In the genomic region with DNA sequence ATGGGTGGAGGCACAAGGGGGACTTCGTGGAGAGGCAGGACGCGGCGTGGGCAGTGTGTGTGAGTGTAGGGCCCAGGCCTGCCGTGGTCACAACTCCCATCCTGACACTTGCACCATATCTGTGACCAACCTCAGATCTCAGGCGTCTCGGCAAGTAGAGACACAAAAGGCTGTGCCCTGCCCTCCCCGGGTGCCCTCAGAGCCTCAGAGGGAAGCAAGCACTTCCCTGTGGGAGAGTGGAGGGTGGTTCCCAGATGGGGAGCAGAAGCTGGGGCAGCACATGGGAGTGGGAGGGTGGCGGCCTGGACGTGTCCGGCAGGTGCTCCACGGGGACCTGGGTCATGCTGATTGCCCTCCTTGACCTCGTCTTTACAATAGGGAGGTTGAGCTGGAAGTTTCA, we compare ENCODE assay signal across 38 cellular contexts. TPM values are rescaled to one million over a fixed set of nuclear protein-coding genes. Genes with fewer than 3 reads are reported as not detected.
"Had no signal": no experiment of that assay in that cellular context is flagged by ENCODE, and none has a peak within 500 bp of the region (broad histone marks: within the 10 kb centered on the region; RNA-seq: fewer than 3 reads in every experiment).

No MANE protein-coding gene starts in this region.

- H3K9me3 Mint-ChIP-seq: activated B cell treated with CpG ODN at 0.5 μM for 24 hours; activated CD4-positive, alpha-beta memory T cell treated with anti-CD3 and anti-CD28 coated beads, Interleukin-2, amount 10 ng/mL, durations not matched to agents 7 days and 5 days; activated CD4-positive, alpha-beta T cell treated with anti-CD3 and anti-CD28 coated beads, Interleukin-2, amount 10 ng/mL, durations not matched to agents 7 days and 5 days; activated naive CD4-positive, alpha-beta T cell treated with anti-CD3 and anti-CD28 coated beads for 36 hours; activated naive CD4-positive, alpha-beta T cell treated with anti-CD3 and anti-CD28 coated beads, Interleukin-2, amount 50 U/mL, for 72 hours; activated naive CD8-positive, alpha-beta T cell treated with anti-CD3 and anti-CD28 coated beads for 36 hours; activated T-cell treated with anti-CD3 and anti-CD28 coated beads, Interleukin-2, amount 50 U/mL, for 24 hours; activated T-helper 2 cell treated with anti-CD3 and anti-CD28 coated beads, Interferon-gamma antibody, Interleukin-2, Interleukin-4, amounts not matched to agents 10 μg/mL and 5 μg/mL and 100 μg/mL, durations not matched to agents 14 hours and 24 hours and 36 hours; central memory CD8-positive, alpha-beta T cell; T-helper 1 cell treated with Interleukin-12 subunit alpha and Interleukin-12 subunit beta and Interleukin-4 antibody, amounts not matched to agents 30 μg/mL and 1 μg/mL, for 36 hours; T-helper 2 cell treated with Interferon-gamma antibody and Interleukin-4, amounts not matched to agents 5 μg/mL and 100 μg/mL, for 36 hours had no signal

- H3K36me3 ChIP-seq: adrenal gland, cardiac muscle cell had no signal

- FAIRE-seq: astrocyte, bronchial epithelial cell, TTC549 had no signal

- H3K27me3 ChIP-seq: adrenal gland, body of pancreas, cardiac muscle cell had no signal

- H3K4me3 Mint-ChIP-seq: activated B cell treated with CpG ODN at 0.5 μM for 24 hours; activated CD4-positive, alpha-beta memory T cell treated with anti-CD3 and anti-CD28 coated beads, Interleukin-2, amount 10 ng/mL, durations not matched to agents 7 days and 5 days; activated CD4-positive, alpha-beta T cell treated with anti-CD3 and anti-CD28 coated beads for 36 hours; activated CD4-positive, alpha-beta T cell treated with anti-CD3 and anti-CD28 coated beads, Interleukin-2, amount 10 ng/mL, durations not matched to agents 7 days and 5 days; activated CD8-positive, alpha-beta memory T cell treated with anti-CD3 and anti-CD28 coated beads, Interleukin-2, amount 10 ng/mL, durations not matched to agents 7 days and 5 days; activated CD8-positive, alpha-beta T cell treated with anti-CD3 and anti-CD28 coated beads, Interleukin-2, amount 10 ng/mL, durations not matched to agents 7 days and 5 days; activated naive CD4-positive, alpha-beta T cell treated with anti-CD3 and anti-CD28 coated beads for 36 hours; activated naive CD8-positive, alpha-beta T cell treated with anti-CD3 and anti-CD28 coated beads for 36 hours; activated T-cell treated with anti-CD3 and anti-CD28 coated beads, Interleukin-2, amount 50 U/mL, for 24 hours; central memory CD8-positive, alpha-beta T cell; T-helper 1 cell treated with Interleukin-12 subunit alpha and Interleukin-12 subunit beta and Interleukin-4 antibody, amounts not matched to agents 30 μg/mL and 1 μg/mL, for 36 hours; T-helper 2 cell treated with Interferon-gamma antibody and Interleukin-4, amounts not matched to agents 5 μg/mL and 100 μg/mL, for 36 hours had no signal

- H3K4me1 Mint-ChIP-seq: activated B cell treated with CpG ODN at 0.5 μM for 24 hours had no signal

- H3K4me3 ChIP-seq: adrenal gland, body of pancreas, cardiac muscle cell had no signal

- DNase-seq: activated B cell treated with CpG ODN at 0.5 μM for 24 hours; activated CD4-positive, alpha-beta memory T cell treated with anti-CD3 and anti-CD28 coated beads, Interleukin-2, amount 10 ng/mL, durations not matched to agents 7 days and 5 days; activated CD4-positive, alpha-beta T cell treated with anti-CD3 and anti-CD28 coated beads for 36 hours; activated CD4-positive, alpha-beta T cell treated with anti-CD3 and anti-CD28 coated beads for 48 hours; activated CD4-positive, alpha-beta T cell treated with anti-CD3 and anti-CD28 coated beads, Interleukin-2, amount 10 ng/mL, durations not matched to agents 7 days and 5 days; activated CD4-positive, alpha-beta T cell treated with anti-CD3 and anti-CD28 coated beads, Interleukin-2, amount 50 U/mL, for 48 hours; activated CD4-positive, CD25-positive, alpha-beta regulatory T cell treated with anti-CD3 and anti-CD28 coated beads, Interleukin-2, amount 50 U/mL, for 72 hours; activated CD8-positive, alpha-beta memory T cell treated with anti-CD3 and anti-CD28 coated beads for 24 hours; activated CD8-positive, alpha-beta memory T cell treated with anti-CD3 and anti-CD28 coated beads, Interleukin-2, amount 10 ng/mL, durations not matched to agents 7 days and 5 days; activated CD8-positive, alpha-beta memory T cell treated with anti-CD3 and anti-CD28 coated beads, Interleukin-2, amount 50 U/mL, for 48 hours; activated CD8-positive, alpha-beta T cell treated with anti-CD3 and anti-CD28 coated beads, Interleukin-2, amount 10 ng/mL, durations not matched to agents 7 days and 5 days; activated effector memory CD4-positive, alpha-beta T cell treated with Interleukin-2 at 50 U/mL for 16 hours; activated gamma-delta T cell; activated naive CD4-positive, alpha-beta T cell; activated naive CD4-positive, alpha-beta T cell treated with anti-CD3 and anti-CD28 coated beads for 36 hours; activated naive CD4-positive, alpha-beta T cell treated with anti-CD3 and anti-CD28 coated beads, Interleukin-2, amount 50 U/mL, for 16 hours; activated naive CD8-positive, alpha-beta T cell treated with anti-CD3 and anti-CD28 coated beads for 36 hours; activated T-cell treated with anti-CD3 and anti-CD28 coated beads, Interleukin-2, amount 50 U/mL, for 24 hours; activated T-cell treated with anti-CD3 and anti-CD28 coated beads, Interleukin-2, amount 50 U/mL, for 48 hours; adrenal gland; amniotic stem cell; aorta; body of pancreas; cerebellar nuclear complex; SW 1271; T-helper 1 cell; T-helper 2 cell; T-helper 9 cell had no signal

- H3K9me3 ChIP-seq: adrenal gland, body of pancreas had no signal

- H3K27ac ChIP-seq: adrenal gland, body of pancreas, cardiac muscle cell, VCaP had no signal

- ATAC-seq: activated CD4-positive, alpha-beta T cell treated with anti-CD3 and anti-CD28 coated beads for 36 hours; activated CD8-positive, alpha-beta memory T cell treated with anti-CD3 and anti-CD28 coated beads, Interleukin-2, amount 10 ng/mL, durations not matched to agents 7 days and 5 days; activated CD8-positive, alpha-beta T cell treated with anti-CD3 and anti-CD28 coated beads, Interleukin-2, amount 10 ng/mL, durations not matched to agents 7 days and 5 days; activated naive CD4-positive, alpha-beta T cell treated with anti-CD3 and anti-CD28 coated beads, Interleukin-2, amount 50 U/mL, for 72 hours; body of pancreas had no signal

- H3K36me3 Mint-ChIP-seq: activated CD8-positive, alpha-beta memory T cell treated with anti-CD3 and anti-CD28 coated beads, Interleukin-2, amount 10 ng/mL, durations not matched to agents 7 days and 5 days; activated naive CD4-positive, alpha-beta T cell treated with anti-CD3 and anti-CD28 coated beads, Interleukin-2, amount 50 U/mL, for 72 hours; activated naive CD8-positive, alpha-beta T cell treated with anti-CD3 and anti-CD28 coated beads for 36 hours had no signal

- H3K27ac Mint-ChIP-seq: activated B cell treated with CpG ODN at 0.5 μM for 24 hours; activated CD4-positive, alpha-beta memory T cell treated with anti-CD3 and anti-CD28 coated beads, Interleukin-2, amount 10 ng/mL, durations not matched to agents 7 days and 5 days; activated CD4-positive, alpha-beta T cell treated with anti-CD3 and anti-CD28 coated beads for 36 hours; activated CD4-positive, alpha-beta T cell treated with anti-CD3 and anti-CD28 coated beads, Interleukin-2, amount 10 ng/mL, durations not matched to agents 7 days and 5 days; activated CD8-positive, alpha-beta memory T cell treated with anti-CD3 and anti-CD28 coated beads, Interleukin-2, amount 10 ng/mL, durations not matched to agents 7 days and 5 days; activated CD8-positive, alpha-beta T cell treated with anti-CD3 and anti-CD28 coated beads, Interleukin-2, amount 10 ng/mL, durations not matched to agents 7 days and 5 days; activated naive CD4-positive, alpha-beta T cell treated with anti-CD3 and anti-CD28 coated beads for 36 hours; activated naive CD4-positive, alpha-beta T cell treated with anti-CD3 and anti-CD28 coated beads, Interleukin-2, amount 50 U/mL, for 72 hours; activated naive CD8-positive, alpha-beta T cell treated with anti-CD3 and anti-CD28 coated beads for 36 hours; activated T-cell treated with anti-CD3 and anti-CD28 coated beads, Interleukin-2, amount 50 U/mL, for 24 hours; activated T-helper 2 cell treated with anti-CD3 and anti-CD28 coated beads, Interferon-gamma antibody, Interleukin-2, Interleukin-4, amounts not matched to agents 10 μg/mL and 5 μg/mL and 100 μg/mL, durations not matched to agents 14 hours and 24 hours and 36 hours; T-helper 1 cell treated with Interleukin-12 subunit alpha and Interleukin-12 subunit beta and Interleukin-4 antibody, amounts not matched to agents 30 μg/mL and 1 μg/mL, for 36 hours; T-helper 2 cell treated with Interferon-gamma antibody and Interleukin-4, amounts not matched to agents 5 μg/mL and 100 μg/mL, for 36 hours had no signal

- H3K4me1 ChIP-seq: adrenal gland, body of pancreas had no signal

- H3K27me3 Mint-ChIP-seq: activated CD4-positive, alpha-beta T cell treated with anti-CD3 and anti-CD28 coated beads, Interleukin-2, amount 10 ng/mL, durations not matched to agents 7 days and 5 days; central memory CD8-positive, alpha-beta T cell had no signal

RNA-seq across cellular contexts. Expression of gene B3GAT1, which starts 20.4 kb away (rescaled TPM):
- total RNA-seq: activated B cell treated with CpG ODN at 0.5 μM for 24 hours had no signal
- polyA plus RNA-seq: aorta, cardiac muscle cell had no signal
